Comparison of ENCODE assay signal across 1 cellular context in the genomic region with DNA sequence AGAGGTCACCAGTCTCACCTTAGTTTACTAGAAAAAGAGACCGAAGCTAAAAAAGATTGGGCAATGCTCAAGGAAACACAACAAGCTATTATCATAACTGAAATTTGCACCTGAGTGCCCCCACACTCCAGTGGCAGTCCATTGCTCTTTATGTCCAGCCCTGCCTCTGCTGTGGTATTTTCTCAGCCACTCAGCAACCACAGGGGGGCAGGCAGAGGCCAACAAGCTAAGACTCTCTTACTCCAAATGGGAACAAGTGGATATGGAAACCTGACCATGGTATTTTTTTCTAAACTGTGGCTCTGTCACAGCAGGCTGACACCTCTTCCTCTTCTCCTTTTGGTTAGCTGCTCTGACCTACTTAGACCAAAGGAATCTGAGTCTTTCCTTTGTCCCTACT.
TF ChIP-seq lines count a peak whose summit lies in the region.

No MANE protein-coding gene starts in this region.

TF ChIP-seq in HepG2, 621 proteins besides CTCF, POLR2A, EP300 and RAD21:
- TF ChIP-seq SMC3 (IDR thresholded peaks at IDR 0.05; ENCODE audit: low read length) (peak; percentile 35; the same call in 1 of the 2 replicates), STAG1 (CRISPR knock-in tag; IDR thresholded peaks at IDR 0.05) (peak; percentile 75)
